In genomic region chr17:81711814-81712467, GRCh38 we compare ENCODE assay signal across 8 cellular contexts. TPM values are rescaled to one million over a fixed set of nuclear protein-coding genes. Genes with fewer than 3 reads are reported as not detected.
DNase-seq lines count a peak whose midpoint lies in the region; ATAC-seq and TF ChIP-seq lines count a peak whose summit lies in the region.

Gene SLC25A10, plus strand, starts transcription at chr17:81712284. Its CDS starts 143 bp downstream, at chr17:81712427.

- WGBS in lower leg skin, 2 donors = 0 to 2% methylated on average over 10 to 29 of the region's 89 CpGs

- ATAC-seq in GM18907 (IDR thresholded peaks at IDR 0.05; ENCODE audit: unreplicated experiment) = peak; percentile 51
- ATAC-seq in HG03354 (IDR thresholded peaks at IDR 0.05; ENCODE audit: poor library complexity, severe bottlenecking, unreplicated experiment) = peak; percentile 73

- CTCF ChIA-PET in AG04449 (lab: Yijun Ruan, JAX) = interaction anchor here (0.7 to 1.3 kb wide), 4 partner anchors 10 to 151 kb away, joined by 3 to 4 read pairs (median 3); partner anchors contain the start of genes ARL16 and HGS

- DNase-seq in AG04449 (ENCODE audit: low read depth, low spot score) (no peak), NCI-H69 (lab: John Stamatoyannopoulos, UW) (peak; percentile 94), dermis microvascular lymphatic vessel endothelial cell (ENCODE audit: low read depth in 2 of 2) (peak; percentile 36 to 83), lower leg skin (ENCODE audit: low spot score in 2 of 2) (peak in 1 of 2 donors; percentile 91)
- peak; percentile 73 to 77 for DNase-seq in activated CD4-positive, alpha-beta T cell treated with anti-CD3 and anti-CD28 coated beads, Interleukin-2, amount 50 U/mL, for 24 hours (ENCODE audit: low read depth in 1 of 2, low spot score in 1 of 2)
- DNase-seq in stimulated activated CD4-positive, alpha-beta T cell treated with anti-CD3 and anti-CD28 coated beads, Interleukin-4, amount 100 ng/mL, for 1 hour = peak; percentile 83

- intact Hi-C loops in lower leg skin (cut with DNase I; ENCODE audit: low total_unique reads) = no loop called here

- H3K4me3 ChIP-seq in AG04449 (ENCODE audit: low read depth, low read length) (peak within 1 kb of the TSS; percentile 67), lower leg skin (ENCODE audit: low read depth, poor library complexity, severe bottlenecking) (peak within 1 kb of the TSS; percentile 43)

- TF ChIP-seq CTCF in AG04449 (IDR thresholded peaks at IDR 0.05; ENCODE audit: insufficient read depth, low read length, missing control alignments) (no peak), lower leg skin (IDR thresholded peaks at IDR 0.05) (peak in 1 of 3 donors; percentile 28)

- POLR2A ChIA-PET in AG04449 (lab: Yijun Ruan, JAX) = interaction anchor here (0.7 to 2.9 kb wide), 5 partner anchors 9 to 347 kb away, joined by 3 to 14 read pairs (median 4); partner anchors contain the start of genes MRPL12 and P4HB

- no peak for TF ChIP-seq POLR2A in lower leg skin (IDR thresholded peaks at IDR 0.05)

RNA-seq across cellular contexts. Expression of gene SLC25A10, which starts in this region (rescaled TPM):
- 13.9 and 17.7 TPM in 2 replicates for total RNA-seq in dermis microvascular lymphatic vessel endothelial cell
- total RNA-seq in lower leg skin = 10 to 100 TPM; 23.4 to 30.6 (median 25.9) TPM
